1 cellular context compared by ENCODE assay signal in genomic region chr15:56208185-56208584, GRCh38.
TF ChIP-seq lines count a peak whose summit lies in the region.

No MANE protein-coding gene starts in this region.

TF ChIP-seq in K562, 482 proteins besides CTCF, POLR2A, EP300 and RAD21 (continued from another document):
- TF ChIP-seq REST (CRISPR knock-in tag; IDR thresholded peaks at IDR 0.05; ENCODE audit: low read depth) (no peak), CHD4 (IDR thresholded peaks at IDR 0.05; ENCODE audit: insufficient read depth, insufficient replicate concordance, low read depth, low read length, poor library complexity, severe bottlenecking) (no peak), ZBTB11 (CRISPR knock-in tag; IDR thresholded peaks at IDR 0.05) (no peak), JUND (IDR thresholded peaks at IDR 0.05; ENCODE audit: borderline replicate concordance, low read depth, low read length) (no peak), JUND (tag; IDR thresholded peaks at IDR 0.05; ENCODE audit: borderline replicate concordance, low read depth, low read length) (no peak), ZBTB34 (CRISPR knock-in tag; IDR thresholded peaks at IDR 0.05) (no peak), RCOR1 (IDR thresholded peaks at IDR 0.05; ENCODE audit: borderline replicate concordance in 1 of 2, low read depth in 2 of 2, low read length in 2 of 2) (no peak), ZNF518B (CRISPR knock-in tag; IDR thresholded peaks at IDR 0.05) (no peak), PCBP2 (IDR thresholded peaks at IDR 0.05; ENCODE audit: low read depth, low read length, poor library complexity, severe bottlenecking) (no peak), TCF7 (IDR thresholded peaks at IDR 0.05; ENCODE audit: borderline replicate concordance) (no peak), ATF2 (CRISPR knock-in tag; IDR thresholded peaks at IDR 0.05) (no peak), PHF20 (IDR thresholded peaks at IDR 0.05; ENCODE audit: partially characterized antibody) (no peak)
- TF ChIP-seq, protein P1, sequence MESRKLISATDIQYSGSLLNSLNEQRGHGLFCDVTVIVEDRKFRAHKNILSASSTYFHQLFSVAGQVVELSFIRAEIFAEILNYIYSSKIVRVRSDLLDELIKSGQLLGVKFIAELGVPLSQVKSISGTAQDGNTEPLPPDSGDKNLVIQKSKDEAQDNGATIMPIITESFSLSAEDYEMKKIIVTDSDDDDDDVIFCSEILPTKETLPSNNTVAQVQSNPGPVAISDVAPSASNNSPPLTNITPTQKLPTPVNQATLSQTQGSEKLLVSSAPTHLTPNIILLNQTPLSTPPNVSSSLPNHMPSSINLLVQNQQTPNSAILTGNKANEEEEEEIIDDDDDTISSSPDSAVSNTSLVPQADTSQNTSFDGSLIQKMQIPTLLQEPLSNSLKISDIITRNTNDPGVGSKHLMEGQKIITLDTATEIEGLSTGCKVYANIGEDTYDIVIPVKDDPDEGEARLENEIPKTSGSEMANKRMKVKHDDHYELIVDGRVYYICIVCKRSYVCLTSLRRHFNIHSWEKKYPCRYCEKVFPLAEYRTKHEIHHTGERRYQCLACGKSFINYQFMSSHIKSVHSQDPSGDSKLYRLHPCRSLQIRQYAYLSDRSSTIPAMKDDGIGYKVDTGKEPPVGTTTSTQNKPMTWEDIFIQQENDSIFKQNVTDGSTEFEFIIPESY (CRISPR knock-in tag; IDR thresholded peaks at IDR 0.05): no peak
